In genomic region chr17:7916799-7917198, GRCh38 we compare ENCODE assay signal across 9 cellular contexts. TPM values are rescaled to one million over a fixed set of nuclear protein-coding genes. Genes with fewer than 3 reads are reported as not detected.
DNase-seq lines count a peak whose midpoint lies in the region; ATAC-seq, FAIRE-seq and TF ChIP-seq lines count a peak whose summit lies in the region.
"Had no signal": no experiment of that assay in that cellular context is flagged by ENCODE, and none has a peak within 500 bp of the region (broad histone marks: within the 10 kb centered on the region; RNA-seq: fewer than 3 reads in every experiment).

No MANE protein-coding gene starts in this region.

- ATAC-seq in left cardiac atrium (no peak), GM12878 (no peak), HG03108 (IDR thresholded peaks at IDR 0.05; ENCODE audit: unreplicated experiment) (no peak)

- BruUV-seq in GM12878 (replicated peaks; lab: Mats Ljungman, UMichigan): no TSS peak

- RAD21 ChIA-PET in GM12878 (lab: Charles Lee; ENCODE audit: unreplicated experiment): interaction anchor here (0.6 to 6.4 kb wide), 6 partner anchors 15 to 125 kb away, joined by 3 to 75 read pairs (median 6); partner anchors contain the start of genes CNTROB, KDM6B and TRAPPC1

- peak overlapping the region; percentile 67 for H3K27ac Mint-ChIP-seq in mesothelial cell of epicardium

- H3K36me3 ChIP-seq in left ventricle myocardium inferior (peaks cover 3% of the 10 kb centered on the region), GM12878 (ENCODE audit: control insufficient read depth in 2 of 2, insufficient read depth in 2 of 2, low read length in 1 of 2) (peaks cover 0 to 3% of the 10 kb centered on the region in 2 experiments; a peak in 3 of 4 replicates)

- FAIRE-seq in GM12878 (lab: Jason Lieb, UNC) (no peak), urothelium cell line (lab: Jason Lieb, UNC) (no peak)
- FAIRE-seq: G401.6 had no signal

- H3K27ac ChIP-seq in left ventricle myocardium inferior (replicated peaks) (peak overlapping the region; percentile 96), GM12878 (ENCODE audit: control insufficient read depth, insufficient read depth) (no peak overlapping the region)

- H3K79me2 ChIP-seq in GM12878 (ENCODE audit: control insufficient read depth, insufficient read depth, low read length): no peaks in the 10 kb centered on the region

- peak overlapping the region; percentile 42 for H3K4me3 Mint-ChIP-seq in mesothelial cell of epicardium

- DNase-seq in left ventricle myocardium inferior (no peak), left cardiac atrium (no peak), GM12878 (ENCODE audit: low read depth, low spot score) (no peak), mesothelial cell of epicardium (ENCODE audit: low spot score in 2 of 2, unreplicated experiment in 2 of 2) (no peak), urothelium cell line (ENCODE audit: low spot score) (peak; percentile 9), NCI-H82 (lab: John Stamatoyannopoulos, UW) (no peak), activated gamma-delta T cell treated with Interleukin-2 at 50 U/mL for 16 hours (no peak)

- intact Hi-C loops in left ventricle myocardium inferior (cut with micrococcal nuclease) (no loop called here), left cardiac atrium (cut with DNase I) (no loop called here), GM12878 (cut with micrococcal nuclease; ENCODE audit: unreplicated experiment) (no loop called here)

- WGBS in GM12878 (ENCODE audit: insufficient coverage, insufficient replicate concordance, low lambda C conversion rate, missing lambda C conversion rate): 95% methylated on average over 2 of the region's 2 CpGs

- H3K27me3 ChIP-seq in left ventricle myocardium inferior (ENCODE audit: low read depth): no peaks in the 10 kb centered on the region
- H3K27me3 ChIP-seq in GM12878 (replicated peaks in 1 of 2; ENCODE audit: control insufficient read depth in 2 of 2, insufficient read depth in 2 of 2, low read length in 1 of 2): no peaks in the 10 kb centered on the region

- TF ChIP-seq CTCF in left ventricle myocardium inferior (IDR thresholded peaks at IDR 0.05; ENCODE audit: borderline replicate concordance) (no peak), GM12878 (IDR thresholded peaks at IDR 0.05 in 2 of 3, conservative IDR thresholded peaks at IDR 0.05 in 1 of 3; ENCODE audit: control insufficient read depth in 2 of 3, extremely low read depth in 1 of 3, insufficient read depth in 1 of 3, low read depth in 3 of 3, low read length in 3 of 3) (no peak), mesothelial cell of epicardium (IDR thresholded peaks at IDR 0.05; ENCODE audit: unreplicated experiment) (no peak)

- in situ Hi-C loops in GM12878 (cut with MboI): no loop called here

- peaks cover 30% of the 10 kb centered on the region for H3K4me1 Mint-ChIP-seq in mesothelial cell of epicardium

- no peak for TF ChIP-seq RAD21 in GM12878 (IDR thresholded peaks at IDR 0.05; ENCODE audit: insufficient read depth, low read depth, low read length)

- SMC1A ChIA-PET in GM12878 (lab: Charles Lee; ENCODE audit: uncharacterized antibody, unreplicated experiment): interaction anchor here (0.9 to 3.5 kb wide), 6 partner anchors 10 to 429 kb away, joined by 3 to 21 read pairs (median 6); partner anchors contain the start of genes CNTROB and TRAPPC1

- H2AFZ ChIP-seq in GM12878 (ENCODE audit: control insufficient read depth, low read depth, low read length): no peak overlapping the region

- no peaks in the 10 kb centered on the region for H3K9me3 Mint-ChIP-seq in mesothelial cell of epicardium

- H3K4me3 ChIP-seq in left ventricle myocardium inferior: peak overlapping the region; percentile 78
- no peak overlapping the region for H3K4me3 ChIP-seq in GM12878

- H4K20me1 ChIP-seq in GM12878 (ENCODE audit: control insufficient read depth, insufficient read depth): no peaks in the 10 kb centered on the region

- CTCF ChIA-PET in GM12878 (lab: Yijun Ruan, JAX): interaction anchor here (0.7 to 8.2 kb wide), 10 partner anchors 16 to 140 kb away, joined by 3 to 48 read pairs (median 5); partner anchors contain the start of genes CNTROB, CYB5D1, NAA38 and TRAPPC1

- TF ChIP-seq POLR2A in GM12878 (IDR thresholded peaks at IDR 0.05; ENCODE audit: low read depth, low read length): no peak

- POLR2A ChIA-PET in GM12878 (lab: Charles Lee): interaction anchor here (1.0 to 4.0 kb wide), 3 partner anchors 16 to 82 kb away, joined by 3 to 27 read pairs (median 3); partner anchors contain the start of genes CNTROB, NAA38 and TRAPPC1

- H3K9me3 ChIP-seq in left ventricle myocardium inferior (replicated peaks) (no peaks in the 10 kb centered on the region), GM12878 (replicated peaks; ENCODE audit: control insufficient read depth, insufficient read depth, low read length) (no peaks in the 10 kb centered on the region)

- TF ChIP-seq EP300 in GM12878 (IDR thresholded peaks at IDR 0.05; ENCODE audit: borderline replicate concordance in 1 of 2, control insufficient read depth in 1 of 2, low read depth in 2 of 2, low read length in 2 of 2): no peak

- H3K4me2 ChIP-seq in GM12878 (ENCODE audit: control insufficient read depth, insufficient read depth): peak overlapping the region; percentile 88; the same call in 1 of the 2 replicates

- peaks cover 8% of the 10 kb centered on the region for H3K36me3 Mint-ChIP-seq in mesothelial cell of epicardium

- H3K4me1 ChIP-seq in left ventricle myocardium inferior (peaks cover 37% of the 10 kb centered on the region), GM12878 (ENCODE audit: control insufficient read depth, insufficient read depth, low read length) (peaks cover 10% of the 10 kb centered on the region)

- no peak overlapping the region for H3K9ac ChIP-seq in GM12878 (ENCODE audit: control insufficient read depth, insufficient read depth, low read length)

- H3K27me3 Mint-ChIP-seq in mesothelial cell of epicardium (ENCODE audit: low read depth): no peaks in the 10 kb centered on the region

RNA-seq across cellular contexts. Expression of gene RNF227, which starts 0.7 kb away (rescaled TPM):
- total RNA-seq in left ventricle myocardium inferior: 1.0 TPM
- total RNA-seq in left cardiac atrium: 1 to 10 TPM; 1.1 to 1.3 TPM
- 5.9 and 6.1 TPM in 2 replicates for total RNA-seq in GM12878 (2013; cell fraction: nucleolus; rRNA removed)
- 1.0 and 1.3 TPM in 2 replicates for total RNA-seq in GM12878 (2014; rRNA removed)
- 1.0 and 1.3 TPM in 2 replicates for total RNA-seq in GM12878 (2014; rRNA removed; fragmentation: Illumina TruSeq; extraction: Trizol)
- total RNA-seq in GM12878 (2021): 0.90 and 1.6 TPM in 2 replicates
- polyA plus RNA-seq in GM12878 (2011; ENCODE audit: low read depth): 0.88 TPM
- polyA plus RNA-seq in GM12878 (2011; rRNA removed): 2.8 and 3.5 TPM in 2 replicates
- 6.5 and 7.8 TPM in 2 replicates for polyA plus RNA-seq in GM12878 (2011; cell fraction: cytosol; rRNA removed)
- 2.0 and 2.1 TPM in 2 replicates for polyA plus RNA-seq in GM12878 (2011; cell fraction: nucleus; rRNA removed)
- polyA plus RNA-seq in GM12878 (2012): 1.8 and 1.9 TPM in 2 replicates
- polyA plus RNA-seq in GM12878 (2014; fragmentation: Illumina TruSeq; extraction: Trizol): 1.1 and 1.5 TPM in 2 replicates
- under 1 TPM; 0.49 to 0.87 TPM for polyA plus RNA-seq in GM12878 (2014; fragmentation: Nextera tagmentation; extraction: Ambion mirVana)
- 1.7 and 5.0 TPM in 2 replicates for polyA plus RNA-seq in GM12878 (2014; rRNA removed)
- 1 to 10 TPM; 1.2 to 2.4 TPM for polyA plus RNA-seq in GM12878 (2016; fragmentation: Nextera tagmentation; extraction: Ambion mirVana)
- polyA minus RNA-seq in GM12878 (2011; rRNA and poly(A)+ RNA removed): 1.0 and 1.5 TPM in 2 replicates
- 0.67 and 0.94 TPM in 2 replicates for polyA minus RNA-seq in GM12878 (2011; cell fraction: cytosol; rRNA and poly(A)+ RNA removed)
- 0.36 and 0.96 TPM in 2 replicates for polyA minus RNA-seq in GM12878 (2011; cell fraction: nucleus; rRNA and poly(A)+ RNA removed)
- 3.0 to 3.4 TPM (median 3.1 TPM) in 3 replicates for total RNA-seq in mesothelial cell of epicardium

RNA-seq across cellular contexts. Expression of gene KCNAB3, which starts 12.9 kb away (rescaled TPM):
- total RNA-seq in left ventricle myocardium inferior: 0.30 TPM
- total RNA-seq in left cardiac atrium: under 1 TPM; 0.71 to 0.97 TPM
- 7.1 and 7.6 TPM in 2 replicates for total RNA-seq in GM12878 (2013; cell fraction: nucleolus; rRNA removed)
- total RNA-seq in GM12878 (2014; rRNA removed): 1.9 and 2.3 TPM in 2 replicates
- 1.2 and 1.6 TPM in 2 replicates for total RNA-seq in GM12878 (2014; rRNA removed; fragmentation: Illumina TruSeq; extraction: Trizol)
- total RNA-seq in GM12878 (2021): 3.9 and 7.0 TPM in 2 replicates
- 2.1 TPM for polyA plus RNA-seq in GM12878 (2011; ENCODE audit: low read depth)
- polyA plus RNA-seq in GM12878 (2011; rRNA removed): 1.6 and 1.9 TPM in 2 replicates
- polyA plus RNA-seq in GM12878 (2011; cell fraction: cytosol; rRNA removed): 0.94 and 2.1 TPM in 2 replicates
- polyA plus RNA-seq in GM12878 (2011; cell fraction: nucleus; rRNA removed): 30.2 and 30.7 TPM in 2 replicates
- polyA plus RNA-seq in GM12878 (2012): 2.3 and 3.0 TPM in 2 replicates
- polyA plus RNA-seq in GM12878 (2014; fragmentation: Illumina TruSeq; extraction: Trizol): 2.0 and 2.6 TPM in 2 replicates
- under 1 TPM; 0.22 to 0.42 TPM for polyA plus RNA-seq in GM12878 (2014; fragmentation: Nextera tagmentation; extraction: Ambion mirVana)
- polyA plus RNA-seq in GM12878 (2014; rRNA removed): 6.3 and 7.9 TPM in 2 replicates
- 1 to 10 TPM; 1.5 to 1.7 TPM for polyA plus RNA-seq in GM12878 (2016; fragmentation: Nextera tagmentation; extraction: Ambion mirVana)
- 1.4 TPM in 2 replicates for polyA minus RNA-seq in GM12878 (2011; rRNA and poly(A)+ RNA removed)
- not detected in 2 replicates for polyA minus RNA-seq in GM12878 (2011; cell fraction: cytosol; rRNA and poly(A)+ RNA removed)
- polyA minus RNA-seq in GM12878 (2011; cell fraction: nucleus; rRNA and poly(A)+ RNA removed): 5.8 and 10.7 TPM in 2 replicates
- total RNA-seq in mesothelial cell of epicardium: 18.4 to 18.8 TPM (median 18.5 TPM) in 3 replicates

RNA-seq across cellular contexts. Expression of gene TRAPPC1, which starts 14.9 kb away (rescaled TPM):
- total RNA-seq in left ventricle myocardium inferior (111 TPM), left cardiac atrium (100 to 1,000 TPM in 1 of 2 donors, 10 to 100 TPM in 1; 79.6 to 107 TPM), GM12878 (2014; rRNA removed) (42.3 and 46.4 TPM in 2 replicates), GM12878 (2014; rRNA removed; fragmentation: Illumina TruSeq; extraction: Trizol) (28.7 and 31.3 TPM in 2 replicates), GM12878 (2021) (173 and 193 TPM in 2 replicates), mesothelial cell of epicardium (98.7 to 119 TPM (median 111 TPM) in 3 replicates)
- total RNA-seq in GM12878 (2013; cell fraction: nucleolus; rRNA removed): 9.7 and 10.7 TPM in 2 replicates
- polyA plus RNA-seq in GM12878 (2011; ENCODE audit: low read depth): 235 TPM
- polyA plus RNA-seq in GM12878 (2011; rRNA removed) (78.6 and 93.1 TPM in 2 replicates), GM12878 (2014; fragmentation: Illumina TruSeq; extraction: Trizol) (197 and 224 TPM in 2 replicates), GM12878 (2014; fragmentation: Nextera tagmentation; extraction: Ambion mirVana) (100 to 1,000 TPM in 1 of 2 experiments, 10 to 100 TPM in 1; 95.5 to 113 TPM), GM12878 (2014; rRNA removed) (156 and 166 TPM in 2 replicates), GM12878 (2016; fragmentation: Nextera tagmentation; extraction: Ambion mirVana) (100 to 1,000 TPM; 298 to 306 TPM)
- polyA plus RNA-seq in GM12878 (2011; cell fraction: cytosol; rRNA removed): 283 and 305 TPM in 2 replicates
- polyA plus RNA-seq in GM12878 (2011; cell fraction: nucleus; rRNA removed): 87.0 and 88.2 TPM in 2 replicates
- 213 and 226 TPM in 2 replicates for polyA plus RNA-seq in GM12878 (2012)
- 135 and 137 TPM in 2 replicates for polyA minus RNA-seq in GM12878 (2011; rRNA and poly(A)+ RNA removed)
- 39.2 and 50.7 TPM in 2 replicates for polyA minus RNA-seq in GM12878 (2011; cell fraction: cytosol; rRNA and poly(A)+ RNA removed)
- polyA minus RNA-seq in GM12878 (2011; cell fraction: nucleus; rRNA and poly(A)+ RNA removed): 21.5 and 28.7 TPM in 2 replicates

RNA-seq across cellular contexts. Expression of gene CNTROB, which starts 15.2 kb away (rescaled TPM):
- 8.7 TPM for total RNA-seq in left ventricle myocardium inferior
- total RNA-seq in left cardiac atrium: 10 to 100 TPM; 13.6 to 14.8 TPM
- total RNA-seq in GM12878 (2013; cell fraction: nucleolus; rRNA removed): 68.0 and 71.2 TPM in 2 replicates
- 19.8 and 21.6 TPM in 2 replicates for total RNA-seq in GM12878 (2014; rRNA removed)
- total RNA-seq in GM12878 (2014; rRNA removed; fragmentation: Illumina TruSeq; extraction: Trizol): 19.0 and 21.2 TPM in 2 replicates
- 29.7 and 31.1 TPM in 2 replicates for total RNA-seq in GM12878 (2021)
- polyA plus RNA-seq in GM12878 (2011; ENCODE audit: low read depth): 16.1 TPM
- polyA plus RNA-seq in GM12878 (2011; rRNA removed): 26.3 and 36.2 TPM in 2 replicates
- 32.1 and 42.7 TPM in 2 replicates for polyA plus RNA-seq in GM12878 (2011; cell fraction: cytosol; rRNA removed)
- polyA plus RNA-seq in GM12878 (2011; cell fraction: nucleus; rRNA removed): 110 and 114 TPM in 2 replicates
- 31.1 and 34.2 TPM in 2 replicates for polyA plus RNA-seq in GM12878 (2012)
- 22.0 and 29.3 TPM in 2 replicates for polyA plus RNA-seq in GM12878 (2014; fragmentation: Illumina TruSeq; extraction: Trizol)
- polyA plus RNA-seq in GM12878 (2014; fragmentation: Nextera tagmentation; extraction: Ambion mirVana): 1 to 10 TPM; 2.0 to 4.2 TPM
- 32.6 and 32.8 TPM in 2 replicates for polyA plus RNA-seq in GM12878 (2014; rRNA removed)
- 10 to 100 TPM; 27.1 to 30.8 TPM for polyA plus RNA-seq in GM12878 (2016; fragmentation: Nextera tagmentation; extraction: Ambion mirVana)
- polyA minus RNA-seq in GM12878 (2011; rRNA and poly(A)+ RNA removed): 20.8 and 41.9 TPM in 2 replicates
- 15.7 and 16.4 TPM in 2 replicates for polyA minus RNA-seq in GM12878 (2011; cell fraction: cytosol; rRNA and poly(A)+ RNA removed)
- polyA minus RNA-seq in GM12878 (2011; cell fraction: nucleus; rRNA and poly(A)+ RNA removed): 36.3 and 58.3 TPM in 2 replicates
- total RNA-seq in mesothelial cell of epicardium: 49.4 to 51.5 TPM (median 50.0 TPM) in 3 replicates

RNA-seq across cellular contexts. Expression of gene CHD3, which starts 28.2 kb away (rescaled TPM):
- 15.6 TPM for total RNA-seq in left ventricle myocardium inferior
- total RNA-seq in left cardiac atrium: 10 to 100 TPM; 24.9 to 32.9 TPM
- total RNA-seq in GM12878 (2013; cell fraction: nucleolus; rRNA removed): 85.9 and 102 TPM in 2 replicates
- 53.9 and 58.8 TPM in 2 replicates for total RNA-seq in GM12878 (2014; rRNA removed)
- 36.8 and 37.4 TPM in 2 replicates for total RNA-seq in GM12878 (2014; rRNA removed; fragmentation: Illumina TruSeq; extraction: Trizol)
- 77.5 and 86.8 TPM in 2 replicates for total RNA-seq in GM12878 (2021)
- 32.2 TPM for polyA plus RNA-seq in GM12878 (2011; ENCODE audit: low read depth)
- 32.2 and 40.8 TPM in 2 replicates for polyA plus RNA-seq in GM12878 (2011; rRNA removed)
- 54.9 and 68.6 TPM in 2 replicates for polyA plus RNA-seq in GM12878 (2011; cell fraction: cytosol; rRNA removed)
- polyA plus RNA-seq in GM12878 (2011; cell fraction: nucleus; rRNA removed): 210 and 271 TPM in 2 replicates
- polyA plus RNA-seq in GM12878 (2012): 61.0 and 78.0 TPM in 2 replicates
- polyA plus RNA-seq in GM12878 (2014; fragmentation: Illumina TruSeq; extraction: Trizol): 53.9 and 56.1 TPM in 2 replicates
- polyA plus RNA-seq in GM12878 (2014; fragmentation: Nextera tagmentation; extraction: Ambion mirVana): 1 to 10 TPM; 1.4 to 3.3 TPM
- 55.1 and 69.0 TPM in 2 replicates for polyA plus RNA-seq in GM12878 (2014; rRNA removed)
- 10 to 100 TPM; 13.2 to 14.4 TPM for polyA plus RNA-seq in GM12878 (2016; fragmentation: Nextera tagmentation; extraction: Ambion mirVana)
- 62.9 and 77.4 TPM in 2 replicates for polyA minus RNA-seq in GM12878 (2011; rRNA and poly(A)+ RNA removed)
- 29.1 and 43.7 TPM in 2 replicates for polyA minus RNA-seq in GM12878 (2011; cell fraction: cytosol; rRNA and poly(A)+ RNA removed)
- polyA minus RNA-seq in GM12878 (2011; cell fraction: nucleus; rRNA and poly(A)+ RNA removed): 36.8 and 69.3 TPM in 2 replicates
- total RNA-seq in mesothelial cell of epicardium: 333 to 339 TPM (median 337 TPM) in 3 replicates
